Comparison of ENCODE assay signal across 1 cellular context in genomic region chr10:119207367-119207668, GRCh38.
TF ChIP-seq lines count a peak whose summit lies in the region.

GRK5 (plus strand) TSS chr10:119207571; CDS start chr10:119207918, 347 bp downstream.

TF ChIP-seq in HEK293, 187 proteins besides CTCF, POLR2A, EP300 and RAD21 (continued from another document):
- TF ChIP-seq PATZ1 (tag by site-specific recombination; IDR thresholded peaks at IDR 0.05) (peak; percentile 58), ZBTB48 (tag by site-specific recombination; IDR thresholded peaks at IDR 0.05) (no peak), OSR2 (tag by site-specific recombination; IDR thresholded peaks at IDR 0.05) (no peak), GLIS2 (tag by site-specific recombination; IDR thresholded peaks at IDR 0.05) (peak; percentile 45), ZFP41 (tag by site-specific recombination; IDR thresholded peaks at IDR 0.05; ENCODE audit: borderline replicate concordance) (no peak), BCL11A (tag by site-specific recombination; IDR thresholded peaks at IDR 0.05; ENCODE audit: low read depth) (no peak), KLF10 (tag by site-specific recombination; IDR thresholded peaks at IDR 0.05) (peak; percentile 76; the same call in 1 of the 2 replicates), GFI1B (tag by site-specific recombination; IDR thresholded peaks at IDR 0.05) (no peak), ZNF174 (tag by site-specific recombination; IDR thresholded peaks at IDR 0.05) (no peak), SP2 (tag by site-specific recombination; IDR thresholded peaks at IDR 0.05) (peak; percentile 35)
